ENCODE assay signal across 21 cellular contexts in the genomic region with DNA sequence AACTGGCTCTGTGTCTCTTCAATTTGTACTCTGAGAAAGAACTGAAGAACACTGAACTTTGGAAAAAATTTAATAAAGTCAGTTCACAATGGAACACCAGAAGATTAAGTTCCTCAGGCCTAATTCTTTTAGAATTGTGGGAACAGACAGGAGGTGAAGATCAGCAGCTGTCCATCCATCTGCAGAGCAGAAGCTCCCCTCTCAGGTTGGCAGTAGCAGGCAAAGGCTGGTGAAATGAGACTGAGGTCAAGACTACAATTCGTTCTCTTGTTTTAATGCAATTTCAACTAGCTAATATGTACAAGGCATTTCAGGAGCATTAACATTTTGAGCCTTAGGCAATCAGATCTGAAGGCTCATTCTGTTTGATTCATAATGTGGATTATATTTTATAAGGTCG.
"Had no signal": no experiment of that assay in that cellular context is flagged by ENCODE, and none has a peak within 500 bp of the region (broad histone marks: within the 10 kb centered on the region; RNA-seq: fewer than 3 reads in every experiment).

No MANE protein-coding gene starts in this region.

- H3K27me3 ChIP-seq: pancreas, thyroid gland, upper lobe of left lung, uterus had no signal

- H3K36me3 ChIP-seq: heart left ventricle, pancreas, thyroid gland, upper lobe of left lung, uterus had no signal

- H3K9me3 Mint-ChIP-seq: nephron had no signal

- DNase-seq: effector CD4-positive, alpha-beta T cell; foreskin melanocyte; heart left ventricle; hippocampal formation; left colon; left ventricle myocardium superior; mesenchymal stem cell; midbrain; naive B cell; occipital lobe; pancreas; right cardiac atrium; small intestine; stimulated activated CD4-positive, alpha-beta T cell treated with anti-CD3 and anti-CD28 coated beads, Interleukin-12 subunit alpha, Interleukin-12 subunit beta, amount 100 ng/mL, for 4 hours; stimulated activated naive CD4-positive, alpha-beta T cell treated with Interleukin-2 at 50 U/mL for 16 hours; thyroid gland; upper lobe of left lung; uterus had no signal

- H3K9me3 ChIP-seq: heart left ventricle, pancreas, thyroid gland, upper lobe of left lung, uterus had no signal

- H3K27ac ChIP-seq: heart left ventricle, pancreas, thyroid gland, upper lobe of left lung, uterus had no signal

- FAIRE-seq: pancreas, small intestine had no signal

- H3K27me3 Mint-ChIP-seq: progenitor cell of endocrine pancreas had no signal

- H3K4me1 Mint-ChIP-seq: naive B cell had no signal

- H3K4me3 ChIP-seq: heart left ventricle, lung, pancreas, thyroid gland, upper lobe of left lung, uterus had no signal

- ATAC-seq: heart left ventricle, left colon, left ventricle myocardium superior, pancreas, right cardiac atrium had no signal

- H3K27ac Mint-ChIP-seq: naive B cell, progenitor cell of endocrine pancreas had no signal

- H3K4me3 Mint-ChIP-seq: naive B cell, nephron had no signal

- H3K36me3 Mint-ChIP-seq: naive B cell had no signal
